1 cellular context compared by ENCODE assay signal in the genomic region with DNA sequence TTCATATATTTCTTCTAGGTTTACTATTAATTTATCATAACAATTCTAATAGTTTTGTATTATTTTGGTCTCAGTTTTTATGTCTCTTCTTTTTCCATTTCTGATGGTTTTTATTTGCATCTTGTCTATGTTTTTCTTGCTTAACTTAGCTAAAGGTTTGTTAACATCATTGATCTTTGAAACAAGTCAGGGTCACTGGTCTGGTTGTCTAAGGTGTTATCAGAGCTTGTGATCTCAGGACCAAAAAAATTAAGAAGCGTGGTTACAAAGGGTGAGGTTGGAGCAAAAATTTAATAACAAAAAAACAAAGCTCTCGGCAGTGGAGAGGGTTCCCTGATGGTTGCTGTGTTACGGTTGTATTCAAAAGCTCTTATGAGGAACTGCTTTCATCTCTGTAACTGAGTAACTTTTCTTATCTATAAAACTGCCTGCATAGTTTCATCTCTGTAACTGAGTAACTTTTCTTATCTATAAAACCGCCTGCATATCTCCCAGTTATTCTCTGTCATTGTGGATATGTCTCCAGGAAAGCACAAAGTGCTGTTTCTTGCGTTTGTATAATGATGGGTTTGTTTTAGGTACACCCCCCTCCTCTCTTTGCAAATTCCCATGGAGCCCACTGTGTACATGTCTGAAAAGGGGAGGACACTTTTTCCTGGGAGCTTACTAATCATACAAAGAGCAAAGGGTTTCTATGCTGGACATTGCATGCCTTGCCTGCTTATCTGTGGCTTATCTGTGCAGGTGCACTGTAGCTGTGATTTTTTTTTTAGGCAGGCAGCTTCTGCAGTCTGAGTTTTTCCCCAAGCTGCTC.
TF ChIP-seq lines count a peak whose summit lies in the region.

No MANE protein-coding gene starts in this region.

TF ChIP-seq in K562, 482 proteins besides CTCF, POLR2A, EP300 and RAD21:
- TF ChIP-seq, protein P1, sequence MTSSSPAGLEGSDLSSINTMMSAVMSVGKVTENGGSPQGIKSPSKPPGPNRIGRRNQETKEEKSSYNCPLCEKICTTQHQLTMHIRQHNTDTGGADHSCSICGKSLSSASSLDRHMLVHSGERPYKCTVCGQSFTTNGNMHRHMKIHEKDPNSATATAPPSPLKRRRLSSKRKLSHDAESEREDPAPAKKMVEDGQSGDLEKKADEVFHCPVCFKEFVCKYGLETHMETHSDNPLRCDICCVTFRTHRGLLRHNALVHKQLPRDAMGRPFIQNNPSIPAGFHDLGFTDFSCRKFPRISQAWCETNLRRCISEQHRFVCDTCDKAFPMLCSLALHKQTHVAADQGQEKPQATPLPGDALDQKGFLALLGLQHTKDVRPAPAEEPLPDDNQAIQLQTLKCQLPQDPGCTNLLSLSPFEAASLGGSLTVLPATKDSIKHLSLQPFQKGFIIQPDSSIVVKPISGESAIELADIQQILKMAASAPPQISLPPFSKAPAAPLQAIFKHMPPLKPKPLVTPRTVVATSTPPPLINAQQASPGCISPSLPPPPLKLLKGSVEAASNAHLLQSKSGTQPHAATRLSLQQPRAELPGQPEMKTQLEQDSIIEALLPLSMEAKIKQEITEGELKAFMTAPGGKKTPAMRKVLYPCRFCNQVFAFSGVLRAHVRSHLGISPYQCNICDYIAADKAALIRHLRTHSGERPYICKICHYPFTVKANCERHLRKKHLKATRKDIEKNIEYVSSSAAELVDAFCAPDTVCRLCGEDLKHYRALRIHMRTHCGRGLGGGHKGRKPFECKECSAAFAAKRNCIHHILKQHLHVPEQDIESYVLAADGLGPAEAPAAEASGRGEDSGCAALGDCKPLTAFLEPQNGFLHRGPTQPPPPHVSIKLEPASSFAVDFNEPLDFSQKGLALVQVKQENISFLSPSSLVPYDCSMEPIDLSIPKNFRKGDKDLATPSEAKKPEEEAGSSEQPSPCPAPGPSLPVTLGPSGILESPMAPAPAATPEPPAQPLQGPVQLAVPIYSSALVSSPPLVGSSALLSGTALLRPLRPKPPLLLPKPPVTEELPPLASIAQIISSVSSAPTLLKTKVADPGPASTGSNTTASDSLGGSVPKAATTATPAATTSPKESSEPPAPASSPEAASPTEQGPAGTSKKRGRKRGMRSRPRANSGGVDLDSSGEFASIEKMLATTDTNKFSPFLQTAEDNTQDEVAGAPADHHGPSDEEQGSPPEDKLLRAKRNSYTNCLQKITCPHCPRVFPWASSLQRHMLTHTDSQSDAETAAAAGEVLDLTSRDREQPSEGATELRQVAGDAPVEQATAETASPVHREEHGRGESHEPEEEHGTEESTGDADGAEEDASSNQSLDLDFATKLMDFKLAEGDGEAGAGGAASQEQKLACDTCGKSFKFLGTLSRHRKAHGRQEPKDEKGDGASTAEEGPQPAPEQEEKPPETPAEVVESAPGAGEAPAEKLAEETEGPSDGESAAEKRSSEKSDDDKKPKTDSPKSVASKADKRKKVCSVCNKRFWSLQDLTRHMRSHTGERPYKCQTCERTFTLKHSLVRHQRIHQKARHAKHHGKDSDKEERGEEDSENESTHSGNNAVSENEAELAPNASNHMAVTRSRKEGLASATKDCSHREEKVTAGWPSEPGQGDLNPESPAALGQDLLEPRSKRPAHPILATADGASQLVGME (CRISPR knock-in tag; IDR thresholded peaks at IDR 0.05) = no peak
- TF ChIP-seq CBFA2T3 (IDR thresholded peaks at IDR 0.05) = peak; percentile 18; the same call in 1 of the 2 replicates
